Comparison of ENCODE assay signal across 5 cellular contexts in the genomic region with DNA sequence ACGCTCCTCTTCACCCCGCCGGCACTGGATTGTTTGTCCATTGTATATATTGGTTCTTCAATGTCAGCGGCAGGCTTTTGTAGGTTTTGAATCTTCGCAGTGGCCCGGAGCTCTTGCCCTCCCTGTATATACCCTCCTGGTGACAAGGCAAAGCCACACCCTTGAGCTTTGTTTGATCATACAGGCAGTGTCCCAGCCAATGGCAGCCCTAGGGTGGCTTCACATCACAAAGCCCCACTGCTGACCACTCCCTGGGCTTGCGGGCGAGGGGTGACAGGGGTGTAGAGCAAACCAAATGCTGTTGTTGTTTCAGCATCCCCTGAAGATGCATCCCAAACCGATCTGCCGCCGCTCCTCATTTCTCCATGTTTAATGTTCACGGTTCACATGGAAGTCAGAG. TPM values are rescaled to one million over a fixed set of nuclear protein-coding genes. Genes with fewer than 3 reads are reported as not detected.
"Had no signal": no experiment of that assay in that cellular context is flagged by ENCODE, and none has a peak within 500 bp of the region (broad histone marks: within the 10 kb centered on the region; RNA-seq: fewer than 3 reads in every experiment).

A gene with protein sequence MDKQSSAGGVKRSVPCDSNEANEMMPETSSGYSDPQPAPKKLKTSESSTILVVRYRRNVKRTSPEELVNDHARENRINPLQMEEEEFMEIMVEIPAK (minus strand): TSS at position 101 of the 400 bp plus-strand sequence. CDS start 60 bp downstream, at position 41.

RNA-seq across cellular contexts. Expression of the gene that starts here (rescaled TPM):
- total RNA-seq: GM23248, GM23338, H1, H7, H9 had no signal
